12 cellular contexts compared by ENCODE assay signal in the genomic region with DNA sequence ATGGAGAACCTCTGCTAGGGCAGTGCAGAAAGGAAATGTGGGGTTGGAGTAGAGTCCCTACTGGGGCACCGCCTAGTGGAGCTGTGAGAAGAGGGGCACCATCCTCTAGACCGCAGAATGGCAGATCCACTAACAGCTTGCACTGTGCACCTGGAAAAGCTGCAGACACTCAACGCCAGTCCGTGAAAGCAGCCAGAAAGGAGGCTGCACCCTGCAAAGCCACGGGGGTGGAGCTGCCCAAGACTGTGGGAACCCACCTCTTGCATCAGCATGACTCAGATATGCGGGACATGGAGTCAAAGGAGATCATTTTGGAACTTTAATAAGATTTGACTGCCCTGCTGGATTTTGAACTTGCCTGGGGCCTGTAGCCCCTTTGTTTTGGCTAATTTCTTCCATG. TPM values are rescaled to one million over a fixed set of nuclear protein-coding genes. Genes with fewer than 3 reads are reported as not detected.
A peak's percentile ranks its signal among the peaks of the same experiment; 100 is the strongest.
DNase-seq lines count a peak whose midpoint lies in the region; ATAC-seq and TF ChIP-seq lines count a peak whose summit lies in the region.
"Had no signal": no experiment of that assay in that cellular context is flagged by ENCODE, and none has a peak within 500 bp of the region (broad histone marks: within the 10 kb centered on the region; RNA-seq: fewer than 3 reads in every experiment).

No MANE protein-coding gene starts in this region.

- peaks cover 50% of the 10 kb centered on the region for H3K36me3 ChIP-seq in adipocyte (ENCODE audit: control insufficient read depth, insufficient read depth, low read length, severe bottlenecking)
- H3K36me3 ChIP-seq: SJCRH30 had no signal

- H3K9ac ChIP-seq in adipocyte (ENCODE audit: low read length), result peak overlapping the region; percentile 60

- H3K4me3 ChIP-seq in adipocyte (ENCODE audit: low read length) (peak overlapping the region; percentile 46), fibroblast of the aortic adventitia (ENCODE audit: low read depth, low read length) (no peak overlapping the region)
- H3K4me3 ChIP-seq: SJCRH30 had no signal

- DNase-seq in SIG-M5 treated with dmso at 0.1 percent for 504 hours (lab: John Stamatoyannopoulos, UW; ENCODE audit: unreplicated experiment) (peak; percentile 8), SIG-M5 (lab: John Stamatoyannopoulos, UW) (no peak), adipocyte (ENCODE audit: low read depth) (peak; percentile 88), fibroblast of the aortic adventitia (ENCODE audit: low read depth) (peak; percentile 71), stromal cell of bone marrow (ENCODE audit: low read depth) (peak; percentile 65), NCI-H2081 (lab: John Stamatoyannopoulos, UW) (no peak), NCI-H2227 treated with DMSO at 0.1 percent for 48 hours (lab: John Stamatoyannopoulos, UW) (no peak)
- DNase-seq in naive thymus-derived CD8-positive, alpha-beta T cell, result no peak
- DNase-seq: activated naive CD4-positive, alpha-beta T cell treated with Interleukin-2 at 50 U/mL for 16 hours; KG1; NCI-H510A; SJCRH30 had no signal

- H3K4me3 Mint-ChIP-seq in naive thymus-derived CD8-positive, alpha-beta T cell, result no peak overlapping the region

- no peaks in the 10 kb centered on the region for H3K9me3 ChIP-seq in adipocyte (ENCODE audit: control insufficient read depth, low read length)
- H3K9me3 ChIP-seq: SJCRH30 had no signal

- no peaks in the 10 kb centered on the region for H3K4me1 Mint-ChIP-seq in naive thymus-derived CD8-positive, alpha-beta T cell

- peaks cover 80% of the 10 kb centered on the region for H3K4me1 ChIP-seq in adipocyte (ENCODE audit: control insufficient read depth, insufficient read depth, low read length)

- no peak overlapping the region for H3K27ac Mint-ChIP-seq in naive thymus-derived CD8-positive, alpha-beta T cell

- peaks cover 0 to 2% (median 0%) of the 10 kb centered on the region in 3 donors for H3K36me3 Mint-ChIP-seq in naive thymus-derived CD8-positive, alpha-beta T cell

- POLR2A ChIA-PET in naive thymus-derived CD8-positive, alpha-beta T cell (lab: Charles Lee), result no interaction called here

- peaks cover 0 to 3% (median 0%) of the 10 kb centered on the region in 9 donors for H3K9me3 Mint-ChIP-seq in naive thymus-derived CD8-positive, alpha-beta T cell

- H3K27me3 Mint-ChIP-seq in naive thymus-derived CD8-positive, alpha-beta T cell, result peaks cover 0 to 10% (median under 1%) of the 10 kb centered on the region in 5 donors

- H3K27me3 ChIP-seq in adipocyte (replicated peaks; ENCODE audit: control insufficient read depth, insufficient read depth, low read length), result no peaks in the 10 kb centered on the region
- H3K27me3 ChIP-seq: SJCRH30 had no signal

- no peak for ATAC-seq in naive thymus-derived CD8-positive, alpha-beta T cell

- TF ChIP-seq CTCF in fibroblast of the aortic adventitia (IDR thresholded peaks at IDR 0.05; ENCODE audit: insufficient read depth, low read length), result no peak

RNA-seq across cellular contexts. Expression of a gene that starts 8.7 kb away (rescaled TPM):
- total RNA-seq in fibroblast of the aortic adventitia (ENCODE audit: low replicate concordance), result 5.6 and 24.6 TPM in 2 replicates
- not detected for total RNA-seq in naive thymus-derived CD8-positive, alpha-beta T cell
- not detected for polyA plus RNA-seq in naive thymus-derived CD8-positive, alpha-beta T cell

Comparison
In these comparisons a context has a peak if more than half of its experiments do, and no peak if none do; other contexts are left out.
1. DNase-seq: peak in SIG-M5 treated with dmso at 0.1 percent for 504 hours (single experiment), adipocyte (single experiment), fibroblast of the aortic adventitia (single experiment) and stromal cell of bone marrow (single experiment); none in SIG-M5 (single experiment), NCI-H2081 (0 of 2), NCI-H2227 treated with DMSO at 0.1 percent for 48 hours (single experiment) and naive thymus-derived CD8-positive, alpha-beta T cell (0 of 10).